Comparison of ENCODE assay signal across 1 cellular context in the genomic region with DNA sequence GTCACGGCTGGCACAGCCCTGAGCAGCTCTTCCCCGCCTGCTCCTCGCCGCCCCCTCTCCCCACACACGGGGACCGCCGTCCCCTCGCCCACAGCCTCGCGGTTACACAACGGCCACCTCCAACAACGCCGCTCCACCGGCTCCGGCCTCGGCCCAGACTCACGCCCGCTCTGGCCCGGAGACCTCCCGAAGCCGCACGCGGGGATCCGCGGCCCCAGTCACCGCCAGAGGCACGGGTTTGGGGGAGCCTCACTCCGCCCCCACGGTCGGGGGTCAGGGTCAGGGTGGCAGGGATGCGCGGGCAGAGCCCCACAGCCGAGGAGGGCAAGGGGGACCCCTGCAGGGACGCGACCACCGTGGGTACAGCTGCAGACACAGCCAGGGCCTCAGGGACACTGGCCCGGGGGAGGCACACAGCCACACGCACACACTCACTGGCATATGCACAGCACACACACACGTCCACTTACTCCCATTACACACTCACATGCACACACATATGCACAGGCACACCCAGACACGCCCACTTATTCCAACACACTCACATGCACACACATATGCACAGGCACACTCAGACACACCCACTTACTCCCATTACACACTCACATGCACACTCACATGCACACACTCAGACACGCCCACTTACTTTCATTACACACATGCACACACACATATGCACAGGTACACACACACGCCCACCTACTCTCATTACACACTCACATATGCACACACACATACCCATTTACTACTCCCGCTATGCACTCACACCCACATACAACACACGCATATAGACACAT.
TF ChIP-seq lines count a peak whose summit lies in the region.

No MANE protein-coding gene starts in this region.

TF ChIP-seq in GM23338, 12 proteins besides CTCF, POLR2A, EP300 and RAD21:
- TF ChIP-seq EZH2phosphoT487 (IDR thresholded peaks at IDR 0.05; ENCODE audit: unreplicated experiment) (no peak), JUNB (IDR thresholded peaks at IDR 0.05; ENCODE audit: unreplicated experiment) (no peak), POLR2AphosphoS5 (IDR thresholded peaks at IDR 0.05; ENCODE audit: low read depth) (no peak), NANOG (IDR thresholded peaks at IDR 0.05; ENCODE audit: borderline replicate concordance) (no peak), EZH2 (IDR thresholded peaks at IDR 0.05; ENCODE audit: low read depth, unreplicated experiment) (no peak), CREB1 (CRISPR knock-in tag; IDR thresholded peaks at IDR 0.05; ENCODE audit: low read depth) (no peak), ZNF331 (CRISPR knock-in tag; IDR thresholded peaks at IDR 0.05; ENCODE audit: low read depth) (no peak), STAT1 (IDR thresholded peaks at IDR 0.05; ENCODE audit: unreplicated experiment) (no peak), ZNF114 (CRISPR knock-in tag; IDR thresholded peaks at IDR 0.05) (no peak)
- TF ChIP-seq, protein P1, sequence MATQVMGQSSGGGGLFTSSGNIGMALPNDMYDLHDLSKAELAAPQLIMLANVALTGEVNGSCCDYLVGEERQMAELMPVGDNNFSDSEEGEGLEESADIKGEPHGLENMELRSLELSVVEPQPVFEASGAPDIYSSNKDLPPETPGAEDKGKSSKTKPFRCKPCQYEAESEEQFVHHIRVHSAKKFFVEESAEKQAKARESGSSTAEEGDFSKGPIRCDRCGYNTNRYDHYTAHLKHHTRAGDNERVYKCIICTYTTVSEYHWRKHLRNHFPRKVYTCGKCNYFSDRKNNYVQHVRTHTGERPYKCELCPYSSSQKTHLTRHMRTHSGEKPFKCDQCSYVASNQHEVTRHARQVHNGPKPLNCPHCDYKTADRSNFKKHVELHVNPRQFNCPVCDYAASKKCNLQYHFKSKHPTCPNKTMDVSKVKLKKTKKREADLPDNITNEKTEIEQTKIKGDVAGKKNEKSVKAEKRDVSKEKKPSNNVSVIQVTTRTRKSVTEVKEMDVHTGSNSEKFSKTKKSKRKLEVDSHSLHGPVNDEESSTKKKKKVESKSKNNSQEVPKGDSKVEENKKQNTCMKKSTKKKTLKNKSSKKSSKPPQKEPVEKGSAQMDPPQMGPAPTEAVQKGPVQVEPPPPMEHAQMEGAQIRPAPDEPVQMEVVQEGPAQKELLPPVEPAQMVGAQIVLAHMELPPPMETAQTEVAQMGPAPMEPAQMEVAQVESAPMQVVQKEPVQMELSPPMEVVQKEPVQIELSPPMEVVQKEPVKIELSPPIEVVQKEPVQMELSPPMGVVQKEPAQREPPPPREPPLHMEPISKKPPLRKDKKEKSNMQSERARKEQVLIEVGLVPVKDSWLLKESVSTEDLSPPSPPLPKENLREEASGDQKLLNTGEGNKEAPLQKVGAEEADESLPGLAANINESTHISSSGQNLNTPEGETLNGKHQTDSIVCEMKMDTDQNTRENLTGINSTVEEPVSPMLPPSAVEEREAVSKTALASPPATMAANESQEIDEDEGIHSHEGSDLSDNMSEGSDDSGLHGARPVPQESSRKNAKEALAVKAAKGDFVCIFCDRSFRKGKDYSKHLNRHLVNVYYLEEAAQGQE (IDR thresholded peaks at IDR 0.05; ENCODE audit: unreplicated experiment): no peak
- TF ChIP-seq, protein P2, sequence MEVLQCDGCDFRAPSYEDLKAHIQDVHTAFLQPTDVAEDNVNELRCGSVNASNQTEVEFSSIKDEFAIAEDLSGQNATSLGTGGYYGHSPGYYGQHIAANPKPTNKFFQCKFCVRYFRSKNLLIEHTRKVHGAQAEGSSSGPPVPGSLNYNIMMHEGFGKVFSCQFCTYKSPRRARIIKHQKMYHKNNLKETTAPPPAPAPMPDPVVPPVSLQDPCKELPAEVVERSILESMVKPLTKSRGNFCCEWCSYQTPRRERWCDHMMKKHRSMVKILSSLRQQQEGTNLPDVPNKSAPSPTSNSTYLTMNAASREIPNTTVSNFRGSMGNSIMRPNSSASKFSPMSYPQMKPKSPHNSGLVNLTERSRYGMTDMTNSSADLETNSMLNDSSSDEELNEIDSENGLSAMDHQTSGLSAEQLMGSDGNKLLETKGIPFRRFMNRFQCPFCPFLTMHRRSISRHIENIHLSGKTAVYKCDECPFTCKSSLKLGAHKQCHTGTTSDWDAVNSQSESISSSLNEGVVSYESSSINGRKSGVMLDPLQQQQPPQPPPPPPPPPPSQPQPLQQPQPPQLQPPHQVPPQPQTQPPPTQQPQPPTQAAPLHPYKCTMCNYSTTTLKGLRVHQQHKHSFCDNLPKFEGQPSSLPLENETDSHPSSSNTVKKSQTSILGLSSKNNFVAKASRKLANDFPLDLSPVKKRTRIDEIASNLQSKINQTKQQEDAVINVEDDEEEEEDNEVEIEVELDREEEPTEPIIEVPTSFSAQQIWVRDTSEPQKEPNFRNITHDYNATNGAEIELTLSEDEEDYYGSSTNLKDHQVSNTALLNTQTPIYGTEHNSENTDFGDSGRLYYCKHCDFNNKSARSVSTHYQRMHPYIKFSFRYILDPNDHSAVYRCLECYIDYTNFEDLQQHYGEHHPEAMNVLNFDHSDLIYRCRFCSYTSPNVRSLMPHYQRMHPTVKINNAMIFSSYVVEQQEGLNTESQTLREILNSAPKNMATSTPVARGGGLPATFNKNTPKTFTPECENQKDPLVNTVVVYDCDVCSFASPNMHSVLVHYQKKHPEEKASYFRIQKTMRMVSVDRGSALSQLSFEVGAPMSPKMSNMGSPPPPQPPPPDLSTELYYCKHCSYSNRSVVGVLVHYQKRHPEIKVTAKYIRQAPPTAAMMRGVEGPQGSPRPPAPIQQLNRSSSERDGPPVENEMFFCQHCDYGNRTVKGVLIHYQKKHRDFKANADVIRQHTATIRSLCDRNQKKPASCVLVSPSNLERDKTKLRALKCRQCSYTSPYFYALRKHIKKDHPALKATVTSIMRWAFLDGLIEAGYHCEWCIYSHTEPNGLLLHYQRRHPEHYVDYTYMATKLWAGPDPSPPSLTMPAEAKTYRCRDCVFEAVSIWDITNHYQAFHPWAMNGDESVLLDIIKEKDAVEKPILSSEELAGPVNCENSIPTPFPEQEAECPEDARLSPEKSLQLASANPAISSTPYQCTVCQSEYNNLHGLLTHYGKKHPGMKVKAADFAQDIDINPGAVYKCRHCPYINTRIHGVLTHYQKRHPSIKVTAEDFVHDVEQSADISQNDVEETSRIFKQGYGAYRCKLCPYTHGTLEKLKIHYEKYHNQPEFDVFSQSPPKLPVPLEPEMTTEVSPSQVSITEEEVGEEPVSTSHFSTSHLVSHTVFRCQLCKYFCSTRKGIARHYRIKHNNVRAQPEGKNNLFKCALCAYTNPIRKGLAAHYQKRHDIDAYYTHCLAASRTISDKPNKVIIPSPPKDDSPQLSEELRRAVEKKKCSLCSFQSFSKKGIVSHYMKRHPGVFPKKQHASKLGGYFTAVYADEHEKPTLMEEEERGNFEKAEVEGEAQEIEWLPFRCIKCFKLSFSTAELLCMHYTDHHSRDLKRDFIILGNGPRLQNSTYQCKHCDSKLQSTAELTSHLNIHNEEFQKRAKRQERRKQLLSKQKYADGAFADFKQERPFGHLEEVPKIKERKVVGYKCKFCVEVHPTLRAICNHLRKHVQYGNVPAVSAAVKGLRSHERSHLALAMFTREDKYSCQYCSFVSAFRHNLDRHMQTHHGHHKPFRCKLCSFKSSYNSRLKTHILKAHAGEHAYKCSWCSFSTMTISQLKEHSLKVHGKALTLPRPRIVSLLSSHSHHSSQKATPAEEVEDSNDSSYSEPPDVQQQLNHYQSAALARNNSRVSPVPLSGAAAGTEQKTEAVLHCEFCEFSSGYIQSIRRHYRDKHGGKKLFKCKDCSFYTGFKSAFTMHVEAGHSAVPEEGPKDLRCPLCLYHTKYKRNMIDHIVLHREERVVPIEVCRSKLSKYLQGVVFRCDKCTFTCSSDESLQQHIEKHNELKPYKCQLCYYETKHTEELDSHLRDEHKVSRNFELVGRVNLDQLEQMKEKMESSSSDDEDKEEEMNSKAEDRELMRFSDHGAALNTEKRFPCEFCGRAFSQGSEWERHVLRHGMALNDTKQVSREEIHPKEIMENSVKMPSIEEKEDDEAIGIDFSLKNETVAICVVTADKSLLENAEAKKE (CRISPR knock-in tag; IDR thresholded peaks at IDR 0.05): no peak
- TF ChIP-seq, protein P3, sequence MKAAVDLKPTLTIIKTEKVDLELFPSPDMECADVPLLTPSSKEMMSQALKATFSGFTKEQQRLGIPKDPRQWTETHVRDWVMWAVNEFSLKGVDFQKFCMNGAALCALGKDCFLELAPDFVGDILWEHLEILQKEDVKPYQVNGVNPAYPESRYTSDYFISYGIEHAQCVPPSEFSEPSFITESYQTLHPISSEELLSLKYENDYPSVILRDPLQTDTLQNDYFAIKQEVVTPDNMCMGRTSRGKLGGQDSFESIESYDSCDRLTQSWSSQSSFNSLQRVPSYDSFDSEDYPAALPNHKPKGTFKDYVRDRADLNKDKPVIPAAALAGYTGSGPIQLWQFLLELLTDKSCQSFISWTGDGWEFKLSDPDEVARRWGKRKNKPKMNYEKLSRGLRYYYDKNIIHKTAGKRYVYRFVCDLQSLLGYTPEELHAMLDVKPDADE (IDR thresholded peaks at IDR 0.05): no peak
